ENCODE assay signal across 28 cellular contexts in genomic region chr11:134757633-134758032, GRCh38.
"Had no signal": no experiment of that assay in that cellular context is flagged by ENCODE, and none has a peak within 500 bp of the region (broad histone marks: within the 10 kb centered on the region; RNA-seq: fewer than 3 reads in every experiment).

No MANE protein-coding gene starts in this region.

- H3K36me3 ChIP-seq: neural progenitor cell, ovary, right lobe of liver, sigmoid colon, suprapubic skin, tibial artery, transverse colon, upper lobe of right lung, uterus had no signal

- H3K4me3 Mint-ChIP-seq: natural killer cell; nephron; neural progenitor cell; stimulated activated effector memory CD8-positive, alpha-beta T cell treated with anti-CD3 and anti-CD28 coated beads, Interleukin-12 subunit alpha, Interleukin-12 subunit beta, amount 100 ng/mL, for 72 hours; stimulated activated naive B cell treated with anti-CD40 and anti-IgM and Interleukin-4, amounts not matched to agents 10 μg/mL and 1 μg/mL and 100 μg/mL, for 72 hours; stimulated activated naive CD8-positive, alpha-beta T cell treated with anti-CD3 and anti-CD28 coated beads, Interleukin-15, amount 100 ng/mL, for 72 hours; type B pancreatic cell had no signal

- H3K27me3 ChIP-seq: neural progenitor cell, ovary, right lobe of liver, sigmoid colon, testis, tibial artery, transverse colon, upper lobe of right lung, uterus had no signal

- H3K4me1 ChIP-seq: neural progenitor cell, parathyroid adenoma, psoas muscle, right lobe of liver, sigmoid colon, suprapubic skin, tibial artery, transverse colon, upper lobe of right lung, uterus had no signal

- H3K9ac ChIP-seq: neural progenitor cell, parathyroid adenoma had no signal

- H3K27ac Mint-ChIP-seq: natural killer cell; nephron; neural progenitor cell; progenitor cell of endocrine pancreas; stimulated activated effector memory CD8-positive, alpha-beta T cell treated with anti-CD3 and anti-CD28 coated beads, Interleukin-12 subunit alpha, Interleukin-12 subunit beta, amount 100 ng/mL, for 72 hours; stimulated activated naive B cell treated with anti-CD40 and anti-IgM and Interleukin-4, amounts not matched to agents 10 μg/mL and 1 μg/mL and 100 μg/mL, for 72 hours; stimulated activated naive CD8-positive, alpha-beta T cell treated with anti-CD3 and anti-CD28 coated beads, Interleukin-15, amount 100 ng/mL, for 72 hours; type B pancreatic cell had no signal

- DNase-seq: natural killer cell; occipital lobe; ovary; psoas muscle; right cardiac atrium; right lobe of liver; sigmoid colon; small intestine; stimulated activated CD4-positive, alpha-beta T cell treated with anti-CD3 and anti-CD28 coated beads, Interleukin-15, amount 100 ng/mL, for 24 hours; stimulated activated CD4-positive, alpha-beta T cell treated with anti-CD3 and anti-CD28 coated beads, Interleukin-2, amount 100 ng/mL, for 24 hours; stimulated activated CD4-positive, alpha-beta T cell treated with anti-CD3 and anti-CD28 coated beads, Interleukin-2, amount 100 ng/mL, for 48 hours; stimulated activated CD4-positive, alpha-beta T cell treated with anti-CD3 and anti-CD28 coated beads, Interleukin-4, amount 100 ng/mL, for 24 hours; stimulated activated naive B cell treated with anti-CD40 and anti-IgM and Interleukin-4, amounts not matched to agents 10 μg/mL and 1 μg/mL and 100 μg/mL, for 72 hours; stimulated activated naive CD4-positive, alpha-beta T cell treated with Interleukin-2 at 50 U/mL for 16 hours; stimulated activated naive CD8-positive, alpha-beta T cell treated with anti-CD3 and anti-CD28 coated beads, Interleukin-15, amount 100 ng/mL, for 72 hours; substantia nigra; testis; tibial artery; transverse colon; upper lobe of right lung; uterus had no signal

- H3K36me3 Mint-ChIP-seq: natural killer cell; neural progenitor cell; stimulated activated effector memory CD8-positive, alpha-beta T cell treated with anti-CD3 and anti-CD28 coated beads, Interleukin-12 subunit alpha, Interleukin-12 subunit beta, amount 100 ng/mL, for 72 hours; stimulated activated naive B cell treated with anti-CD40 and anti-IgM and Interleukin-4, amounts not matched to agents 10 μg/mL and 1 μg/mL and 100 μg/mL, for 72 hours; type B pancreatic cell had no signal

- H3K4me2 ChIP-seq: neural progenitor cell had no signal

- H3K9me3 ChIP-seq: ovary, psoas muscle, right lobe of liver, sigmoid colon, suprapubic skin, testis, tibial artery, transverse colon, upper lobe of right lung, uterus had no signal

- H3K4me1 Mint-ChIP-seq: natural killer cell; stimulated activated effector memory CD8-positive, alpha-beta T cell treated with anti-CD3 and anti-CD28 coated beads, Interleukin-12 subunit alpha, Interleukin-12 subunit beta, amount 100 ng/mL, for 72 hours; stimulated activated naive B cell treated with anti-CD40 and anti-IgM and Interleukin-4, amounts not matched to agents 10 μg/mL and 1 μg/mL and 100 μg/mL, for 72 hours; stimulated activated naive CD8-positive, alpha-beta T cell treated with anti-CD3 and anti-CD28 coated beads, Interleukin-15, amount 100 ng/mL, for 72 hours had no signal

- H3K27ac ChIP-seq: neural progenitor cell, ovary, parathyroid adenoma, psoas muscle, right lobe of liver, sigmoid colon, suprapubic skin, testis, tibial artery, transverse colon, upper lobe of right lung, uterus had no signal

- H3K9me3 Mint-ChIP-seq: natural killer cell; nephron; stimulated activated effector memory CD8-positive, alpha-beta T cell treated with anti-CD3 and anti-CD28 coated beads, Interleukin-12 subunit alpha, Interleukin-12 subunit beta, amount 100 ng/mL, for 72 hours; stimulated activated naive CD8-positive, alpha-beta T cell treated with anti-CD3 and anti-CD28 coated beads, Interleukin-15, amount 100 ng/mL, for 72 hours; type B pancreatic cell had no signal

- ATAC-seq: natural killer cell; psoas muscle; right cardiac atrium; right lobe of liver; stimulated activated effector memory CD8-positive, alpha-beta T cell treated with anti-CD3 and anti-CD28 coated beads, Interleukin-12 subunit alpha, Interleukin-12 subunit beta, amount 100 ng/mL, for 72 hours; stimulated activated naive B cell treated with anti-CD40 and anti-IgM and Interleukin-4, amounts not matched to agents 10 μg/mL and 1 μg/mL and 100 μg/mL, for 72 hours; stimulated activated naive CD8-positive, alpha-beta T cell treated with anti-CD3 and anti-CD28 coated beads, Interleukin-15, amount 100 ng/mL, for 72 hours had no signal

- H2AFZ ChIP-seq: neural progenitor cell, parathyroid adenoma had no signal

- H3K4me3 ChIP-seq: neural progenitor cell, ovary, psoas muscle, right lobe of liver, sigmoid colon, suprapubic skin, testis, tibial artery, transverse colon, upper lobe of right lung, uterus had no signal
